Comparison of ENCODE assay signal across 26 cellular contexts in genomic region chr2:181145645-181146044, GRCh38.
DNase-seq lines count a peak whose midpoint lies in the region; ATAC-seq and TF ChIP-seq lines count a peak whose summit lies in the region.
"Had no signal": no experiment of that assay in that cellular context is flagged by ENCODE, and none has a peak within 500 bp of the region (broad histone marks: within the 10 kb centered on the region; RNA-seq: fewer than 3 reads in every experiment).

No MANE protein-coding gene starts in this region.

- no peak overlapping the region for H3K4me3 Mint-ChIP-seq in CD4-positive, alpha-beta T cell
- no peak overlapping the region for H3K4me3 Mint-ChIP-seq in activated naive CD8-positive, alpha-beta T cell
- peak overlapping the region in 3 of 10 donors; percentile 45 to 52 (median 45) for H3K4me3 Mint-ChIP-seq in naive thymus-derived CD8-positive, alpha-beta T cell

- no peak for ATAC-seq in CD4-positive, alpha-beta T cell (ENCODE audit: poor library complexity)
- no peak for ATAC-seq in naive thymus-derived CD8-positive, alpha-beta T cell
- no peak for ATAC-seq in GM19463 (IDR thresholded peaks at IDR 0.05; ENCODE audit: unreplicated experiment)
- ATAC-seq: PC-3 had no signal

- no peaks in the 10 kb centered on the region for H3K9me3 Mint-ChIP-seq in CD4-positive, alpha-beta T cell
- no peaks in the 10 kb centered on the region for H3K9me3 Mint-ChIP-seq in activated naive CD8-positive, alpha-beta T cell (ENCODE audit: low read depth)
- peaks cover 0 to 12% (median 0%) of the 10 kb centered on the region in 9 donors for H3K9me3 Mint-ChIP-seq in naive thymus-derived CD8-positive, alpha-beta T cell

- TF ChIP-seq CTCF in CD4-positive, alpha-beta T cell (IDR thresholded peaks at IDR 0.05) = no peak

- H3K4me1 Mint-ChIP-seq in CD4-positive, alpha-beta T cell (ENCODE audit: low read depth) = peaks cover 72% of the 10 kb centered on the region
- peaks cover 76% of the 10 kb centered on the region for H3K4me1 Mint-ChIP-seq in activated naive CD8-positive, alpha-beta T cell (ENCODE audit: low read depth)
- H3K4me1 Mint-ChIP-seq in naive thymus-derived CD8-positive, alpha-beta T cell = peaks cover 30 to 81% (median 66%) of the 10 kb centered on the region in 4 donors

- H3K4me3 ChIP-seq in BLaER1 (peak overlapping the region; percentile 46), SJCRH30 (no peak overlapping the region)
- H3K4me3 ChIP-seq: esophagus muscularis mucosa, HAP-1, left ventricle myocardium inferior, right lobe of liver had no signal

- H3K27ac Mint-ChIP-seq in CD4-positive, alpha-beta T cell = peak overlapping the region; percentile 96
- peak overlapping the region; percentile 96 for H3K27ac Mint-ChIP-seq in activated naive CD8-positive, alpha-beta T cell
- H3K27ac Mint-ChIP-seq in naive thymus-derived CD8-positive, alpha-beta T cell = peak overlapping the region in 9 of 10 donors; percentile 86 to 95 (median 93)
- H3K27ac Mint-ChIP-seq: progenitor cell of endocrine pancreas had no signal

- CTCF ChIA-PET in CD4-positive, alpha-beta T cell (lab: Charles Lee) = interaction anchor here (1.2 to 1.9 kb wide), 2 partner anchors 14 to 41 kb away, joined by 5 read pairs; no protein-coding TSS in a partner anchor

- H3K9ac ChIP-seq in BLaER1 = no peak overlapping the region
- H3K9ac ChIP-seq: KMS-11 had no signal

- H3K27ac ChIP-seq in BLaER1 (peak overlapping the region; percentile 46), SJCRH30 (no peak overlapping the region)
- H3K27ac ChIP-seq in CD4-positive, alpha-beta T cell (ENCODE audit: low read depth, low read length) = no peak overlapping the region
- H3K27ac ChIP-seq: esophagus muscularis mucosa, KMS-11, left ventricle myocardium inferior, right lobe of liver had no signal

- H3K4me2 ChIP-seq in BLaER1 = peak overlapping the region; percentile 22
- H3K4me2 ChIP-seq: KMS-11 had no signal

- intact Hi-C loops in CD4-positive, alpha-beta T cell (cut with DNase I, micrococcal nuclease) = no loop called here

- DNase-seq in CD4-positive, alpha-beta T cell = no peak
- no peak for DNase-seq in naive thymus-derived CD8-positive, alpha-beta T cell
- no peak for DNase-seq in SJCRH30
- DNase-seq in activated effector memory CD4-positive, alpha-beta T cell treated with Interleukin-2 at 50 U/mL for 16 hours = no peak
- DNase-seq: activated CD8-positive, alpha-beta memory T cell treated with anti-CD3 and anti-CD28 coated beads for 24 hours; activated T-cell treated with anti-CD3 and anti-CD28 coated beads, Interleukin-2, amount 50 U/mL, for 1 hour; dermis blood vessel endothelial cell; DMS79; foreskin fibroblast; islet precursor cell; left ventricle myocardium inferior; NCI-H1930; NCI-H524; NK-92 treated with Interleukin-12 subunit alpha and Interleukin-12 subunit beta, amount 100 ng/mL, for 24 hours; PC-3; right lobe of liver; stimulated activated CD4-positive, alpha-beta T cell treated with anti-CD3 and anti-CD28 coated beads, Interleukin-12 subunit alpha, Interleukin-12 subunit beta, amount 100 ng/mL, for 4 hours; stimulated activated CD4-positive, alpha-beta T cell treated with anti-CD3 and anti-CD28 coated beads, Interleukin-2, amount 100 ng/mL, for 48 hours; trophoblast cell had no signal

- H3K27me3 ChIP-seq in BLaER1 = no peaks in the 10 kb centered on the region
- no peaks in the 10 kb centered on the region for H3K27me3 ChIP-seq in CD4-positive, alpha-beta T cell (ENCODE audit: control insufficient read depth, insufficient read depth, low read length)
- H3K27me3 ChIP-seq in SJCRH30 = no peaks in the 10 kb centered on the region
- H3K27me3 ChIP-seq: esophagus muscularis mucosa, right lobe of liver had no signal

- H4K20me1 ChIP-seq in BLaER1 = no peaks in the 10 kb centered on the region

- H3K9me3 ChIP-seq in BLaER1 = peaks cover 29% of the 10 kb centered on the region
- no peaks in the 10 kb centered on the region for H3K9me3 ChIP-seq in CD4-positive, alpha-beta T cell (ENCODE audit: control insufficient read depth, low read length)
- no peaks in the 10 kb centered on the region for H3K9me3 ChIP-seq in SJCRH30 (replicated peaks)
- H3K9me3 ChIP-seq: esophagus muscularis mucosa, HAP-1, left ventricle myocardium inferior, right lobe of liver had no signal

- POLR2A ChIA-PET in CD4-positive, alpha-beta T cell (lab: Charles Lee) = interaction anchor here (1.2 to 2.5 kb wide), 4 partner anchors 8 to 315 kb away, joined by 3 to 7 read pairs (median 4); no protein-coding TSS in a partner anchor
- POLR2A ChIA-PET in naive thymus-derived CD8-positive, alpha-beta T cell (lab: Charles Lee) = interaction anchor here (0.9 to 6.2 kb wide), 8 partner anchors 11 to 312 kb away, joined by 3 to 62 read pairs (median 8); partner anchors contain the start of gene ITGA4

- peaks cover 26% of the 10 kb centered on the region for H3K4me1 ChIP-seq in BLaER1
- H3K4me1 ChIP-seq in SJCRH30 = no peaks in the 10 kb centered on the region
- H3K4me1 ChIP-seq: left ventricle myocardium inferior, right lobe of liver had no signal

- peaks cover 3% of the 10 kb centered on the region for H3K36me3 Mint-ChIP-seq in CD4-positive, alpha-beta T cell (ENCODE audit: low read depth)
- peaks cover 2% of the 10 kb centered on the region for H3K36me3 Mint-ChIP-seq in activated naive CD8-positive, alpha-beta T cell
- H3K36me3 Mint-ChIP-seq in naive thymus-derived CD8-positive, alpha-beta T cell = peaks cover 0 to 16% (median 0%) of the 10 kb centered on the region in 3 donors

- peaks cover 4% of the 10 kb centered on the region; the same call in 1 of the 2 replicates for H3K36me3 ChIP-seq in BLaER1
- H3K36me3 ChIP-seq in SJCRH30 = no peaks in the 10 kb centered on the region
- H3K36me3 ChIP-seq: esophagus muscularis mucosa, HAP-1, left ventricle myocardium inferior, right lobe of liver had no signal

- no peaks in the 10 kb centered on the region for H3K27me3 Mint-ChIP-seq in CD4-positive, alpha-beta T cell
- H3K27me3 Mint-ChIP-seq in activated naive CD8-positive, alpha-beta T cell = no peaks in the 10 kb centered on the region
- H3K27me3 Mint-ChIP-seq in naive thymus-derived CD8-positive, alpha-beta T cell = no peaks in the 10 kb centered on the region
- H3K27me3 Mint-ChIP-seq: progenitor cell of endocrine pancreas had no signal
